In genomic region chr19:41321600-41322270, GRCh38 we compare ENCODE assay signal across 8 cellular contexts. TPM values are rescaled to one million over a fixed set of nuclear protein-coding genes. Genes with fewer than 3 reads are reported as not detected.
DNase-seq lines count a peak whose midpoint lies in the region; ATAC-seq and TF ChIP-seq lines count a peak whose summit lies in the region.

No MANE protein-coding gene starts in this region.

- H3K36me3 ChIP-seq in OCI-LY3 (replicated peaks; ENCODE audit: low read depth, low read length) (peaks cover 60% of the 10 kb centered on the region), mesodermal cell (ENCODE audit: control insufficient read depth, insufficient read depth, low read length) (peaks cover 59% of the 10 kb centered on the region)

- H3K4me3 ChIP-seq in OCI-LY3 (ENCODE audit: low read length) (no peak overlapping the region), mesodermal cell (ENCODE audit: extremely low read depth, insufficient read depth, low read length, poor library complexity, severe bottlenecking) (no peak overlapping the region)

- peak; percentile 44 for TF ChIP-seq CTCF in OCI-LY3 (IDR thresholded peaks at IDR 0.05; ENCODE audit: low read depth, low read length)

- H3K4me2 ChIP-seq in OCI-LY3 (ENCODE audit: low read length), result no peak overlapping the region

- H3K9ac ChIP-seq in OCI-LY3 (ENCODE audit: low read length), result no peak overlapping the region

- no peak overlapping the region for H2AFZ ChIP-seq in OCI-LY3 (ENCODE audit: low read depth, low read length)

- no peak for ATAC-seq in HG02938 (IDR thresholded peaks at IDR 0.05; ENCODE audit: unreplicated experiment)
- ATAC-seq in HG03108 (IDR thresholded peaks at IDR 0.05; ENCODE audit: unreplicated experiment), result no peak

- no peaks in the 10 kb centered on the region for H3K27me3 ChIP-seq in OCI-LY3 (ENCODE audit: low read depth, low read length)

- DNase-seq in NCI-H2227 (lab: John Stamatoyannopoulos, UW; ENCODE audit: unreplicated experiment), result peak; percentile 85
- DNase-seq in NCI-H2227 treated with DMSO at 0.1 percent for 48 hours (lab: John Stamatoyannopoulos, UW), result no peak
- no peak for DNase-seq in cerebellar nuclear complex (lab: John Stamatoyannopoulos, UW)

- peaks cover 10% of the 10 kb centered on the region for H3K79me2 ChIP-seq in OCI-LY3 (ENCODE audit: low read length)

- 47 to 49% methylated on average over 10 of the region's 10 CpGs for WGBS in mesodermal cell (ENCODE audit: insufficient coverage in 2 of 2), 2 experiments

- no peak overlapping the region for H3K27ac ChIP-seq in OCI-LY3 (ENCODE audit: low read length)
- peak overlapping the region; percentile 19 for H3K27ac ChIP-seq in cingulate gyrus (ENCODE audit: low read depth, low read length)
- H3K27ac ChIP-seq in mesodermal cell (ENCODE audit: low read depth, low read length, severe bottlenecking), result peak overlapping the region; percentile 99

- H3K9me3 ChIP-seq in OCI-LY3 (ENCODE audit: insufficient read depth, low read length) (no peaks in the 10 kb centered on the region), mesodermal cell (ENCODE audit: control insufficient read depth, low read length) (no peaks in the 10 kb centered on the region)

- peaks cover 35% of the 10 kb centered on the region; the same call in 1 of the 2 replicates for H4K20me1 ChIP-seq in OCI-LY3 (ENCODE audit: insufficient read depth, low read length)

- H3K4me1 ChIP-seq in OCI-LY3 (ENCODE audit: low read length) (0 out of 2 replicates have a peak, but pooled peaks cover under 1% of the 10 kb centered on the region), mesodermal cell (ENCODE audit: control insufficient read depth, insufficient read depth, low read length, poor library complexity, severe bottlenecking) (peaks cover 69% of the 10 kb centered on the region)

RNA-seq across cellular contexts. Expression of gene CCDC97, which starts 11.8 kb away (rescaled TPM):
- 14.6 TPM for polyA plus RNA-seq in mesodermal cell (2013, experiment 1 of 2)
- 13.1 TPM for polyA plus RNA-seq in mesodermal cell (2013, experiment 2 of 2)

RNA-seq across cellular contexts. Expression of gene TGFB1, which starts 32.0 kb away (rescaled TPM):
- polyA plus RNA-seq in mesodermal cell (2013, experiment 1 of 2), result 344 TPM
- 264 TPM for polyA plus RNA-seq in mesodermal cell (2013, experiment 2 of 2)

RNA-seq across cellular contexts. Expression of gene B9D2, which starts 42.2 kb away (rescaled TPM):
- 5.7 TPM for polyA plus RNA-seq in mesodermal cell (2013, experiment 1 of 2)
- polyA plus RNA-seq in mesodermal cell (2013, experiment 2 of 2), result 6.2 TPM

RNA-seq across cellular contexts. Expression of gene TMEM91, which starts 54.6 kb away (rescaled TPM):
- polyA plus RNA-seq in mesodermal cell (2013, experiment 1 of 2), result 11.1 TPM
- polyA plus RNA-seq in mesodermal cell (2013, experiment 2 of 2), result 7.8 TPM

RNA-seq across cellular contexts. Expression of gene HNRNPUL1, which starts 57.6 kb away (rescaled TPM):
- 214 TPM for polyA plus RNA-seq in mesodermal cell (2013, experiment 1 of 2)
- polyA plus RNA-seq in mesodermal cell (2013, experiment 2 of 2), result 198 TPM
